8 cellular contexts compared by ENCODE assay signal in the genomic region with DNA sequence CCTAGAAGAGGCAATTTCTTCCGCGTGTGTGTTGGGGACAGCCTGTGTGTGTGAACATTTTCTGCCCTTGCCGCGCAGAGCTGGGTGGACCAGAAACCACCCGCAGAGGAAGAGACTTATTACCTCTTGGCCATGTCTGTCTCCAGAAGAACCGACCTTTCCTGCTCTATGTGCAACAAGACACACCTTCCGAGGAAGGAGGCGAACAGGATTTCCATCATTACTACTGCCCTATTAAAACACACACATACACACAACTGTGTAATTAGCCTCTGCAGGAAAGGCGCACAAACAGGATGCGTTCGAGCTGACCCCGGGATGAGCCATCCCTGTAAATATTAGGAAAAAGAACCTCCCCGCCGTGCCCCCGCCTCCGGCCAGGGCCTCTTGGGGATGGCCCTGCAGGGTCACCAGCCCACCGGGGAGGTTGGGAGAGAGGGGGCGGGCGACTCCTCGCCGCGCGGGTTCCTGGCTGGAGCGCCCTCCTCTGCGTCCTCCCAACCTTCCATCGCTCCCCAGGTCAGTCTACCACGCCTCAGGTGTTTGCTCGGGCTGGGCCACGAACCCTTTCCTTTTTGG. TPM values are rescaled to one million over a fixed set of nuclear protein-coding genes. Genes with fewer than 3 reads are reported as not detected.
DNase-seq lines count a peak whose midpoint lies in the region; ATAC-seq, FAIRE-seq and TF ChIP-seq lines count a peak whose summit lies in the region.

No MANE protein-coding gene starts in this region.

- 63% methylated on average over 17 of the region's 29 CpGs for WGBS in A549 (ENCODE audit: missing lambda C conversion rate)
- 58 to 63% methylated on average over 21 to 25 of the region's 29 CpGs for WGBS in mesodermal cell (ENCODE audit: insufficient coverage in 2 of 2), 2 experiments

- DNase-seq in A549 (ENCODE audit: low read depth in 1 of 2, low spot score in 1 of 2) (no peak), HTR-8/SVneo (ENCODE audit: insufficient read length, low spot score) (no peak), chondrocyte (ENCODE audit: low spot score) (no peak), GM19238 (ENCODE audit: insufficient read length, low spot score) (no peak), iPS-NIHi7 (ENCODE audit: extremely low spot score) (no peak)
- DNase-seq in stimulated activated naive CD4-positive, alpha-beta T cell treated with Interleukin-2 at 50 U/mL for 16 hours (lab: John Stamatoyannopoulos, UW) = no peak

- no peak overlapping the region for H3K27ac Mint-ChIP-seq in chondrocyte (ENCODE audit: unreplicated experiment)

- H3K9me3 Mint-ChIP-seq in chondrocyte (ENCODE audit: low read depth) = peaks cover 5% of the 10 kb centered on the region

- ATAC-seq in A549 (peak in 1 of 2 experiments; percentile 55; a peak in 3 of 6 replicates), GM19395 (IDR thresholded peaks at IDR 0.05; ENCODE audit: unreplicated experiment) (no peak)

- H3K4me1 Mint-ChIP-seq in chondrocyte (ENCODE audit: low read depth) = peaks cover 12% of the 10 kb centered on the region

- peak overlapping the region; percentile 59 for H3K4me3 Mint-ChIP-seq in chondrocyte (ENCODE audit: unreplicated experiment)

- H3K27me3 Mint-ChIP-seq in chondrocyte (ENCODE audit: low read depth) = peaks cover 5% of the 10 kb centered on the region

- peak overlapping the region; percentile 78 for H3K4me2 ChIP-seq in A549

- no peak for TF ChIP-seq RAD21 in A549 (conservative IDR thresholded peaks at IDR 0.05 in 1 of 2, IDR thresholded peaks at IDR 0.05 in 1 of 2)

- CTCF ChIA-PET in A549 (lab: Yijun Ruan, JAX) = interaction anchor here (1.2 to 3.3 kb wide), 6 partner anchors 9 to 41 kb away, joined by 3 to 12 read pairs (median 4); no protein-coding TSS in a partner anchor

- no peaks in the 10 kb centered on the region for H3K36me3 Mint-ChIP-seq in chondrocyte (ENCODE audit: low read depth)

- no peak for TF ChIP-seq CTCF in A549 (IDR thresholded peaks at IDR 0.05)
- no peak for TF ChIP-seq CTCF in chondrocyte (IDR thresholded peaks at IDR 0.05)

- POLR2A ChIA-PET in A549 (lab: Yijun Ruan, JAX) = interaction anchor here (1.7 kb wide), 1 partner anchor 118 kb away, joined by 5 read pairs; no protein-coding TSS in a partner anchor

- no peak for TF ChIP-seq EP300 in A549 (IDR thresholded peaks at IDR 0.05)

- no peaks in the 10 kb centered on the region for H3K9me3 ChIP-seq in A549
- no peaks in the 10 kb centered on the region for H3K9me3 ChIP-seq in mesodermal cell (ENCODE audit: control insufficient read depth, low read length)

- TF ChIP-seq POLR2A in A549 (IDR thresholded peaks at IDR 0.05; ENCODE audit: low read length) = no peak

- H3K27ac ChIP-seq in A549 (peak overlapping the region; percentile 66 to 84), mesodermal cell (ENCODE audit: low read depth, low read length, severe bottlenecking) (no peak overlapping the region)

- no peaks in the 10 kb centered on the region for H3K36me3 ChIP-seq in mesodermal cell (ENCODE audit: control insufficient read depth, insufficient read depth, low read length)

- H3K4me3 ChIP-seq in A549 = peak overlapping the region; percentile 69
- peak overlapping the region; percentile 56 for H3K4me3 ChIP-seq in mesodermal cell (ENCODE audit: extremely low read depth, insufficient read depth, low read length, poor library complexity, severe bottlenecking)

- peaks cover 6% of the 10 kb centered on the region; the same call in 1 of the 3 replicates for H3K4me1 ChIP-seq in A549
- H3K4me1 ChIP-seq in mesodermal cell (ENCODE audit: control insufficient read depth, insufficient read depth, low read length, poor library complexity, severe bottlenecking) = no peaks in the 10 kb centered on the region

- no peak for FAIRE-seq in A549 (lab: Jason Lieb, UNC)
- FAIRE-seq in HTR-8/SVneo (lab: Jason Lieb, UNC) = peak; percentile 99

TF ChIP-seq in A549, 52 proteins besides CTCF, POLR2A, EP300 and RAD21:
- TF ChIP-seq PHF8 (IDR thresholded peaks at IDR 0.05; ENCODE audit: borderline replicate concordance, low read depth) = no peak
- no peak for TF ChIP-seq JUN (IDR thresholded peaks at IDR 0.05)
- no peak for TF ChIP-seq USF2 (IDR thresholded peaks at IDR 0.05)
- no peak for TF ChIP-seq RCOR1 (IDR thresholded peaks at IDR 0.05; ENCODE audit: low read depth, low read length)
- TF ChIP-seq ZC3H11A (IDR thresholded peaks at IDR 0.05) = no peak
- no peak for TF ChIP-seq HEYL (CRISPR knock-in tag; IDR thresholded peaks at IDR 0.05)
- no peak for TF ChIP-seq RARB (CRISPR knock-in tag; IDR thresholded peaks at IDR 0.05)
- TF ChIP-seq CHD4 (IDR thresholded peaks at IDR 0.05; ENCODE audit: borderline replicate concordance) = no peak
- TF ChIP-seq ZFP36 (IDR thresholded peaks at IDR 0.05; ENCODE audit: borderline replicate concordance, partially characterized antibody) = no peak
- no peak for TF ChIP-seq GATA3 (IDR thresholded peaks at IDR 0.05; ENCODE audit: borderline replicate concordance)
- TF ChIP-seq MAZ (IDR thresholded peaks at IDR 0.05; ENCODE audit: borderline replicate concordance, low read depth, low read length) = no peak
- no peak for TF ChIP-seq EHF (CRISPR knock-in tag; IDR thresholded peaks at IDR 0.05)
- TF ChIP-seq ZNF302 (CRISPR knock-in tag; IDR thresholded peaks at IDR 0.05) = no peak
- no peak for TF ChIP-seq ZSCAN20 (CRISPR knock-in tag; IDR thresholded peaks at IDR 0.05)
- no peak for TF ChIP-seq FOSB (CRISPR knock-in tag; IDR thresholded peaks at IDR 0.05)
- TF ChIP-seq HDAC2 (IDR thresholded peaks at IDR 0.05) = no peak
- no peak for TF ChIP-seq CBX8 (IDR thresholded peaks at IDR 0.05)

RNA-seq across cellular contexts. Expression of gene PRKCH, which starts 0.5 kb away (rescaled TPM):
- polyA plus RNA-seq in A549 (2011; rRNA removed) = 8.5 and 10.0 TPM in 2 replicates
- 5.0 and 5.5 TPM in 2 replicates for polyA plus RNA-seq in A549 (2012; cell fraction: cytosol; rRNA removed)
- 2.6 and 5.0 TPM in 2 replicates for polyA plus RNA-seq in A549 (2012; cell fraction: nucleus; rRNA removed)
- polyA plus RNA-seq in A549 (2017; fragmentation: RNase III; extraction: RNeasy Plus Mini Kit Qiagen cat#74134 plus additional on column Dnase treatment) = 9.4 to 12.0 TPM (median 10.2 TPM) in 3 replicates
- polyA minus RNA-seq in A549 (2011; rRNA and poly(A)+ RNA removed) = 8.9 and 15.3 TPM in 2 replicates
- total RNA-seq in chondrocyte = 9.7 to 13.4 TPM (median 10.6 TPM) in 3 replicates
- polyA plus RNA-seq in mesodermal cell (2013, experiment 1 of 2) = 23.9 TPM
- polyA plus RNA-seq in mesodermal cell (2013, experiment 2 of 2) = 20.8 TPM

RNA-seq across cellular contexts. Expression of gene TMEM30B, which starts 39.8 kb away (rescaled TPM):
- polyA plus RNA-seq in A549 (2011; rRNA removed) (0.16 and 0.17 TPM in 2 replicates), A549 (2017; fragmentation: RNase III; extraction: RNeasy Plus Mini Kit Qiagen cat#74134 plus additional on column Dnase treatment) (0.16 to 0.21 TPM (median 0.18 TPM) in 3 replicates)
- polyA plus RNA-seq in A549 (2012; cell fraction: cytosol; rRNA removed) = 0.09 and 0.34 TPM in 2 replicates
- 0.37 and 0.43 TPM in 2 replicates for polyA plus RNA-seq in A549 (2012; cell fraction: nucleus; rRNA removed)
- 0.12 and 0.15 TPM in 2 replicates for polyA minus RNA-seq in A549 (2011; rRNA and poly(A)+ RNA removed)
- total RNA-seq in chondrocyte = 2.7 to 9.3 TPM (median 7.9 TPM) in 3 replicates
- polyA plus RNA-seq in mesodermal cell (2013, experiment 1 of 2) = not detected
- 0.05 TPM for polyA plus RNA-seq in mesodermal cell (2013, experiment 2 of 2)
